1 cellular context compared by ENCODE assay signal in genomic region chr7:36291387-36292316, GRCh38.
A peak's percentile ranks its signal among the peaks of the same experiment; 100 is the strongest.
TF ChIP-seq lines count a peak whose summit lies in the region.

No MANE protein-coding gene starts in this region.

TF ChIP-seq in HepG2, 621 proteins besides CTCF, POLR2A, EP300 and RAD21 (continued from another document and continues in another):
- 0 out of 2 replicates have a peak, but pooled peaks have one; percentile 83 for TF ChIP-seq ZNF318 (CRISPR knock-in tag; IDR thresholded peaks at IDR 0.05)
- TF ChIP-seq SMC3 (IDR thresholded peaks at IDR 0.05; ENCODE audit: low read length): peak; percentile 99
- TF ChIP-seq TAF15 (IDR thresholded peaks at IDR 0.05; ENCODE audit: low read depth, low read length, poor library complexity, severe bottlenecking): no peak
- peak; percentile 85; the same call in 1 of the 2 replicates for TF ChIP-seq FOXC1 (CRISPR knock-in tag; IDR thresholded peaks at IDR 0.05; ENCODE audit: borderline replicate concordance)
- no peak for TF ChIP-seq ZSCAN22 (CRISPR knock-in tag; IDR thresholded peaks at IDR 0.05)
- TF ChIP-seq ZNF614 (CRISPR knock-in tag; IDR thresholded peaks at IDR 0.05; ENCODE audit: borderline replicate concordance): no peak
- no peak for TF ChIP-seq GATAD1 (CRISPR knock-in tag; IDR thresholded peaks at IDR 0.05)
- peak; percentile 83; the same call in 1 of the 2 replicates for TF ChIP-seq EED (CRISPR knock-in tag; IDR thresholded peaks at IDR 0.05)
- peak; percentile 51; the same call in 1 of the 2 replicates for TF ChIP-seq FOXO1 (CRISPR knock-in tag; IDR thresholded peaks at IDR 0.05)
- no peak for TF ChIP-seq ZNF33A (CRISPR knock-in tag; IDR thresholded peaks at IDR 0.05; ENCODE audit: borderline replicate concordance)
- TF ChIP-seq, protein P1, sequence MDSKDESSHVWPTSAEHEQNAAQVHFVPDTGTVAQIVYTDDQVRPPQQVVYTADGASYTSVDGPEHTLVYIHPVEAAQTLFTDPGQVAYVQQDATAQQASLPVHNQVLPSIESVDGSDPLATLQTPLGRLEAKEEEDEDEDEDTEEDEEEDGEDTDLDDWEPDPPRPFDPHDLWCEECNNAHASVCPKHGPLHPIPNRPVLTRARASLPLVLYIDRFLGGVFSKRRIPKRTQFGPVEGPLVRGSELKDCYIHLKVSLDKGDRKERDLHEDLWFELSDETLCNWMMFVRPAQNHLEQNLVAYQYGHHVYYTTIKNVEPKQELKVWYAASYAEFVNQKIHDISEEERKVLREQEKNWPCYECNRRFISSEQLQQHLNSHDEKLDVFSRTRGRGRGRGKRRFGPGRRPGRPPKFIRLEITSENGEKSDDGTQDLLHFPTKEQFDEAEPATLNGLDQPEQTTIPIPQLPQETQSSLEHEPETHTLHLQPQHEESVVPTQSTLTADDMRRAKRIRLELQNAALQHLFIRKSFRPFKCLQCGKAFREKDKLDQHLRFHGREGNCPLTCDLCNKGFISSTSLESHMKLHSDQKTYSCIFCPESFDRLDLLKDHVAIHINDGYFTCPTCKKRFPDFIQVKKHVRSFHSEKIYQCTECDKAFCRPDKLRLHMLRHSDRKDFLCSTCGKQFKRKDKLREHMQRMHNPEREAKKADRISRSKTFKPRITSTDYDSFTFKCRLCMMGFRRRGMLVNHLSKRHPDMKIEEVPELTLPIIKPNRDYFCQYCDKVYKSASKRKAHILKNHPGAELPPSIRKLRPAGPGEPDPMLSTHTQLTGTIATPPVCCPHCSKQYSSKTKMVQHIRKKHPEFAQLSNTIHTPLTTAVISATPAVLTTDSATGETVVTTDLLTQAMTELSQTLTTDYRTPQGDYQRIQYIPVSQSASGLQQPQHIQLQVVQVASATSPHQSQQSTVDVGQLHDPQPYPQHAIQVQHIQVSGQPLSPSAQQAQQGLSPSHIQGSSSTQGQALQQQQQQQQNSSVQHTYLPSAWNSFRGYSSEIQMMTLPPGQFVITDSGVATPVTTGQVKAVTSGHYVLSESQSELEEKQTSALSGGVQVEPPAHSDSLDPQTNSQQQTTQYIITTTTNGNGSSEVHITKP (CRISPR knock-in tag; IDR thresholded peaks at IDR 0.05; ENCODE audit: low read depth): peak; percentile 49; the same call in 1 of the 2 replicates
- peak; percentile 58; the same call in 1 of the 2 replicates for TF ChIP-seq ZNF230 (CRISPR knock-in tag; IDR thresholded peaks at IDR 0.05)
- TF ChIP-seq ZNF879 (CRISPR knock-in tag; IDR thresholded peaks at IDR 0.05): no peak
- no peak for TF ChIP-seq ATF1 (CRISPR knock-in tag; IDR thresholded peaks at IDR 0.05)
- TF ChIP-seq, protein P2, sequence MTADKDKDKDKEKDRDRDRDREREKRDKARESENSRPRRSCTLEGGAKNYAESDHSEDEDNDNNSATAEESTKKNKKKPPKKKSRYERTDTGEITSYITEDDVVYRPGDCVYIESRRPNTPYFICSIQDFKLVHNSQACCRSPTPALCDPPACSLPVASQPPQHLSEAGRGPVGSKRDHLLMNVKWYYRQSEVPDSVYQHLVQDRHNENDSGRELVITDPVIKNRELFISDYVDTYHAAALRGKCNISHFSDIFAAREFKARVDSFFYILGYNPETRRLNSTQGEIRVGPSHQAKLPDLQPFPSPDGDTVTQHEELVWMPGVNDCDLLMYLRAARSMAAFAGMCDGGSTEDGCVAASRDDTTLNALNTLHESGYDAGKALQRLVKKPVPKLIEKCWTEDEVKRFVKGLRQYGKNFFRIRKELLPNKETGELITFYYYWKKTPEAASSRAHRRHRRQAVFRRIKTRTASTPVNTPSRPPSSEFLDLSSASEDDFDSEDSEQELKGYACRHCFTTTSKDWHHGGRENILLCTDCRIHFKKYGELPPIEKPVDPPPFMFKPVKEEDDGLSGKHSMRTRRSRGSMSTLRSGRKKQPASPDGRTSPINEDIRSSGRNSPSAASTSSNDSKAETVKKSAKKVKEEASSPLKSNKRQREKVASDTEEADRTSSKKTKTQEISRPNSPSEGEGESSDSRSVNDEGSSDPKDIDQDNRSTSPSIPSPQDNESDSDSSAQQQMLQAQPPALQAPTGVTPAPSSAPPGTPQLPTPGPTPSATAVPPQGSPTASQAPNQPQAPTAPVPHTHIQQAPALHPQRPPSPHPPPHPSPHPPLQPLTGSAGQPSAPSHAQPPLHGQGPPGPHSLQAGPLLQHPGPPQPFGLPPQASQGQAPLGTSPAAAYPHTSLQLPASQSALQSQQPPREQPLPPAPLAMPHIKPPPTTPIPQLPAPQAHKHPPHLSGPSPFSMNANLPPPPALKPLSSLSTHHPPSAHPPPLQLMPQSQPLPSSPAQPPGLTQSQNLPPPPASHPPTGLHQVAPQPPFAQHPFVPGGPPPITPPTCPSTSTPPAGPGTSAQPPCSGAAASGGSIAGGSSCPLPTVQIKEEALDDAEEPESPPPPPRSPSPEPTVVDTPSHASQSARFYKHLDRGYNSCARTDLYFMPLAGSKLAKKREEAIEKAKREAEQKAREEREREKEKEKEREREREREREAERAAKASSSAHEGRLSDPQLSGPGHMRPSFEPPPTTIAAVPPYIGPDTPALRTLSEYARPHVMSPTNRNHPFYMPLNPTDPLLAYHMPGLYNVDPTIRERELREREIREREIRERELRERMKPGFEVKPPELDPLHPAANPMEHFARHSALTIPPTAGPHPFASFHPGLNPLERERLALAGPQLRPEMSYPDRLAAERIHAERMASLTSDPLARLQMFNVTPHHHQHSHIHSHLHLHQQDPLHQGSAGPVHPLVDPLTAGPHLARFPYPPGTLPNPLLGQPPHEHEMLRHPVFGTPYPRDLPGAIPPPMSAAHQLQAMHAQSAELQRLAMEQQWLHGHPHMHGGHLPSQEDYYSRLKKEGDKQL (CRISPR knock-in tag; IDR thresholded peaks at IDR 0.05; ENCODE audit: low read depth): no peak
- TF ChIP-seq CCAR2 (optimal IDR thresholded peaks at IDR 0.05; ENCODE audit: low read depth, low read length): no peak
- 0 out of 2 replicates have a peak, but pooled peaks have one; percentile 20 for TF ChIP-seq THAP9 (CRISPR knock-in tag; IDR thresholded peaks at IDR 0.05; ENCODE audit: borderline replicate concordance)
- no peak for TF ChIP-seq ZNF121 (CRISPR knock-in tag; IDR thresholded peaks at IDR 0.05)
- no peak for TF ChIP-seq RARG (CRISPR knock-in tag; IDR thresholded peaks at IDR 0.05; ENCODE audit: low read depth)
- no peak for TF ChIP-seq POLR2AphosphoS2 (IDR thresholded peaks at IDR 0.05; ENCODE audit: low read depth, low read length)
- no peak for TF ChIP-seq ZKSCAN8 (CRISPR knock-in tag; IDR thresholded peaks at IDR 0.05; ENCODE audit: borderline replicate concordance)
- TF ChIP-seq, protein P3, sequence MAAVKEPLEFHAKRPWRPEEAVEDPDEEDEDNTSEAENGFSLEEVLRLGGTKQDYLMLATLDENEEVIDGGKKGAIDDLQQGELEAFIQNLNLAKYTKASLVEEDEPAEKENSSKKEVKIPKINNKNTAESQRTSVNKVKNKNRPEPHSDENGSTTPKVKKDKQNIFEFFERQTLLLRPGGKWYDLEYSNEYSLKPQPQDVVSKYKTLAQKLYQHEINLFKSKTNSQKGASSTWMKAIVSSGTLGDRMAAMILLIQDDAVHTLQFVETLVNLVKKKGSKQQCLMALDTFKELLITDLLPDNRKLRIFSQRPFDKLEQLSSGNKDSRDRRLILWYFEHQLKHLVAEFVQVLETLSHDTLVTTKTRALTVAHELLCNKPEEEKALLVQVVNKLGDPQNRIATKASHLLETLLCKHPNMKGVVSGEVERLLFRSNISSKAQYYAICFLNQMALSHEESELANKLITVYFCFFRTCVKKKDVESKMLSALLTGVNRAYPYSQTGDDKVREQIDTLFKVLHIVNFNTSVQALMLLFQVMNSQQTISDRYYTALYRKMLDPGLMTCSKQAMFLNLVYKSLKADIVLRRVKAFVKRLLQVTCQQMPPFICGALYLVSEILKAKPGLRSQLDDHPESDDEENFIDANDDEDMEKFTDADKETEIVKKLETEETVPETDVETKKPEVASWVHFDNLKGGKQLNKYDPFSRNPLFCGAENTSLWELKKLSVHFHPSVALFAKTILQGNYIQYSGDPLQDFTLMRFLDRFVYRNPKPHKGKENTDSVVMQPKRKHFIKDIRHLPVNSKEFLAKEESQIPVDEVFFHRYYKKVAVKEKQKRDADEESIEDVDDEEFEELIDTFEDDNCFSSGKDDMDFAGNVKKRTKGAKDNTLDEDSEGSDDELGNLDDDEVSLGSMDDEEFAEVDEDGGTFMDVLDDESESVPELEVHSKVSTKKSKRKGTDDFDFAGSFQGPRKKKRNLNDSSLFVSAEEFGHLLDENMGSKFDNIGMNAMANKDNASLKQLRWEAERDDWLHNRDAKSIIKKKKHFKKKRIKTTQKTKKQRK (IDR thresholded peaks at IDR 0.05; ENCODE audit: low read length): no peak
- TF ChIP-seq U2AF1 (optimal IDR thresholded peaks at IDR 0.05; ENCODE audit: low read depth, low read length): no peak
